Comparison of ENCODE assay signal across 25 cellular contexts in the genomic region with DNA sequence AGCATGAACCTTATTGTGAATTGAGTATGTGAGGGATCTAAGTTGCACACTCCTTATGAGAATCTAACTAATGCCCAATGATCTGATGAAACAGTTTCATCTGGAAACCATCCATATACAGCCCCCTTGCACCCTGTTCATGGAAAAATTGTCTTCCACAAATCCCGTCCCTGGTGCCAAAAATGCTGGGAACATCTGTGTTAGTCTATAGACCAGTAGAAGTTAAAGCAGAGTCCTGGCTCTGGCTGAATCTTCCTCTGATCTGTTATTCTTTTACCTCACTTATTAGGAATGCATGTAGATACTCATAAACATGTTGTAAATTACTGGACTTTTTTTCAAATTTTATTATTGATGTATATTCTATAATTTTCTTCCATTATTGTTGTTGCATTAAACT.
DNase-seq lines count a peak whose midpoint lies in the region; FAIRE-seq and TF ChIP-seq lines count a peak whose summit lies in the region.
"Had no signal": no experiment of that assay in that cellular context is flagged by ENCODE, and none has a peak within 500 bp of the region (broad histone marks: within the 10 kb centered on the region; RNA-seq: fewer than 3 reads in every experiment).

No MANE protein-coding gene starts in this region.

- DNase-seq in SK-N-MC (ENCODE audit: low read depth, low spot score) (no peak), foreskin fibroblast (peak; percentile 43 to 62), skeletal muscle cell (ENCODE audit: low read depth) (peak; percentile 79), RPMI8226 (no peak), germinal center (ENCODE audit: low spot score) (no peak), NCI-H69 (lab: John Stamatoyannopoulos, UW) (no peak)
- DNase-seq in activated effector memory CD4-positive, alpha-beta T cell treated with anti-CD3 and anti-CD28 coated beads, Interleukin-2, amount 50 U/mL, for 16 hours: no peak
- DNase-seq: ACHN; C1 segment of cervical spinal cord; CD8-positive, alpha-beta memory T cell; DMS53; EL; HCEC 1CT; IMR-90; NCI-H1105; NCI-H1694 treated with DMSO at 0.1 percent for 48 hours; NCI-H510A; NCI-H774; PC-3 had no signal

- TF ChIP-seq CTCF in foreskin fibroblast (IDR thresholded peaks at IDR 0.05; ENCODE audit: low read depth, low read length): no peak

- H3K27ac ChIP-seq in SK-N-MC: peak overlapping the region; percentile 72; the same call in 1 of the 2 replicates
- H3K27ac ChIP-seq: SJSA1 had no signal

- H3K9me3 ChIP-seq in SK-N-MC (ENCODE audit: low read depth, low read length): no peaks in the 10 kb centered on the region
- H3K9me3 ChIP-seq: SJSA1 had no signal

- FAIRE-seq in endometrium (lab: Jason Lieb, UNC): peak; percentile 55
- FAIRE-seq: GM12891, GM19239, HTR-8/SVneo had no signal

- H3K4me3 ChIP-seq in SK-N-MC (peak overlapping the region; percentile 29), foreskin fibroblast (ENCODE audit: low read depth in 1 of 2, low read length in 2 of 2) (no peak overlapping the region), skeletal muscle cell (ENCODE audit: low read depth, low read length) (no peak overlapping the region)
- H3K4me3 ChIP-seq: GM23338, SJSA1 had no signal

- H3K36me3 ChIP-seq in SK-N-MC (ENCODE audit: insufficient read depth, low read length): no peaks in the 10 kb centered on the region
- H3K36me3 ChIP-seq: SJSA1 had no signal

- H3K9ac ChIP-seq in SK-N-MC (ENCODE audit: insufficient read length): no peak overlapping the region

Comparison
In these comparisons a context has a peak if more than half of its experiments do, and no peak if none do; other contexts are left out.
1. DNase-seq: peak in foreskin fibroblast (2 of 2) and skeletal muscle cell (single experiment); none in SK-N-MC (single experiment), activated effector memory CD4-positive, alpha-beta T cell treated with anti-CD3 and anti-CD28 coated beads, Interleukin-2, amount 50 U/mL, for 16 hours (single experiment), RPMI8226 (single experiment), germinal center (single experiment) and NCI-H69 (single experiment).